ENCODE assay signal across 8 cellular contexts in the genomic region with DNA sequence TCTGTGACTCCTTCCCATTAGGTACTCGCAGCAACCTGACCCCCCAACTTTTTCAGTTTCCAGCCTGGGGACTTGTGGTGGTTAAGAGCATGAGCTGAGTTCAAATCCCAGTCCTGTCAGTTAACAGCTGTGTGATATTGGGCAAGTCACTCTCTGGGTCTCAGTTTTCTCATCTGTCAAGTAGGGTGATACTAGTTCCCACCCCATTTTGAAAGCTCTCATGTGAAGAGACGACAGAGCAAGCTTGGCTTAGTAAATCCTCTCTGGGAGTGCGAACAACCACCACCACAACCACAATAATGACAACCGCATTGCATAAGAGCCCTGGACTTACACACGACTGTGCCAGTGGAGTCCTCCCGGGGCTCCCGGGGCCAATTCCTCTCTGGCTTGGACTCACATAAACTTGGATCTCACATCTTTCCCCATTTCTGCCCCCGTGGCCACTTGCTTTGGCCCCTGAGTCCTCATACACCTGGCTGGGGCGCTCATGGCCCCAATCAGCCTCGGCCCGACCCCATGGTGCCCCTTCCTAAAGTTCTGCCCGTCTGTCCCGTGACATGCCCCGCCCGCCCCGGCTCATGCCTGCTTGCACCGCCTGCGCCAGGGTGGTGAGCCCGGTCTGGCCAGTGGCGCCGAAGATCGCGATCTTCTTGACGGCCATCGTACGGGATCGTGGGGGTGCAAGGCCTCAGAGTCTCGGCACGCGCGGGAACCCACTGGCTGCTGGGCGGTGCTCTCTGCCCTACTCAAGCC. TPM values are rescaled to one million over a fixed set of nuclear protein-coding genes. Genes with fewer than 3 reads are reported as not detected.
DNase-seq lines count a peak whose midpoint lies in the region; ATAC-seq and TF ChIP-seq lines count a peak whose summit lies in the region.

A gene (minus strand): TSS at position 721 of the 756 bp plus-strand sequence. CDS start 57 bp downstream, at position 664.

- H3K36me3 Mint-ChIP-seq in activated CD4-positive, alpha-beta T cell treated with anti-CD3 and anti-CD28 coated beads for 36 hours (ENCODE audit: low read depth) = peaks cover 4% of the 10 kb centered on the region
- H3K36me3 Mint-ChIP-seq in activated B cell treated with CpG ODN at 0.5 μM for 24 hours (ENCODE audit: low read depth) = no peaks in the 10 kb centered on the region
- no peaks in the 10 kb centered on the region for H3K36me3 Mint-ChIP-seq in neural progenitor cell

- peaks cover 48% of the 10 kb centered on the region for H3K27me3 ChIP-seq in neural progenitor cell

- peak within 1 kb of the TSS; percentile 82 for H2AFZ ChIP-seq in neural progenitor cell (replicated peaks)

- no peak for TF ChIP-seq CTCF in activated B cell treated with CpG ODN at 0.5 μM for 24 hours (IDR thresholded peaks at IDR 0.05)
- TF ChIP-seq CTCF in fibroblast of pulmonary artery (IDR thresholded peaks at IDR 0.05; ENCODE audit: low read length, missing control alignments) = no peak
- no peak for TF ChIP-seq CTCF in neural progenitor cell (IDR thresholded peaks at IDR 0.05)

- H3K4me1 Mint-ChIP-seq in activated CD4-positive, alpha-beta T cell treated with anti-CD3 and anti-CD28 coated beads for 36 hours = peaks cover 30% of the 10 kb centered on the region
- peaks cover 36% of the 10 kb centered on the region for H3K4me1 Mint-ChIP-seq in activated B cell treated with CpG ODN at 0.5 μM for 24 hours
- peaks cover 22% of the 10 kb centered on the region for H3K4me1 Mint-ChIP-seq in neural progenitor cell

- no peak for ATAC-seq in activated CD4-positive, alpha-beta T cell treated with anti-CD3 and anti-CD28 coated beads for 36 hours
- no peak for ATAC-seq in activated B cell treated with CpG ODN at 0.5 μM for 24 hours (ENCODE audit: low read depth)

- CTCF ChIA-PET in activated CD4-positive, alpha-beta T cell treated with anti-CD3 and anti-CD28 coated beads for 36 hours (lab: Charles Lee) = interaction anchor here (0.7 to 3.2 kb wide), 26 partner anchors 10 to 235 kb away, joined by 3 to 21 read pairs (median 5); a partner anchor contains a TSS
- CTCF ChIA-PET in activated B cell treated with CpG ODN at 0.5 μM for 24 hours (lab: Charles Lee) = interaction anchor here (0.7 to 2.6 kb wide), 11 partner anchors 12 to 170 kb away, joined by 3 to 17 read pairs (median 4); a partner anchor contains a TSS

- no peak within 1 kb of the TSS for H3K9ac ChIP-seq in neural progenitor cell

- H3K79me2 ChIP-seq in neural progenitor cell (ENCODE audit: low read depth) = no peaks in the 10 kb centered on the region

- intact Hi-C loops in activated CD4-positive, alpha-beta T cell treated with anti-CD3 and anti-CD28 coated beads for 36 hours (cut with DNase I, micrococcal nuclease) = loop anchor here (1.0 to 10.0 kb wide), 13 partner anchors 21 to 333 kb away; a partner anchor contains a TSS
- intact Hi-C loops in activated B cell treated with CpG ODN at 0.5 μM for 24 hours (cut with micrococcal nuclease) = loop anchor here (1.0 to 5.0 kb wide), 7 partner anchors 21 to 147 kb away; a partner anchor contains a TSS

- POLR2A ChIA-PET in activated CD4-positive, alpha-beta T cell treated with anti-CD3 and anti-CD28 coated beads for 36 hours (lab: Charles Lee) = interaction anchor here (0.5 to 1.2 kb wide), 6 partner anchors 22 to 180 kb away, joined by 3 to 7 read pairs (median 4); a partner anchor contains a TSS
- POLR2A ChIA-PET in activated B cell treated with CpG ODN at 0.5 μM for 24 hours (lab: Charles Lee) = interaction anchor here (0.6 to 5.0 kb wide), 15 partner anchors 21 to 409 kb away, joined by 3 to 42 read pairs (median 5); a partner anchor contains a TSS

- H3K36me3 ChIP-seq in neural progenitor cell = no peaks in the 10 kb centered on the region

- H3K4me3 ChIP-seq in fibroblast of pulmonary artery (replicated peaks; ENCODE audit: low read depth, low read length) (peak within 1 kb of the TSS; percentile 80), neural progenitor cell (peak within 1 kb of the TSS; percentile 62)

- peaks cover 23% of the 10 kb centered on the region for H3F3A ChIP-seq in neural progenitor cell (ENCODE audit: low read depth)

- peaks cover 11% of the 10 kb centered on the region for H3K27me3 Mint-ChIP-seq in activated CD4-positive, alpha-beta T cell treated with anti-CD3 and anti-CD28 coated beads for 36 hours
- H3K27me3 Mint-ChIP-seq in activated B cell treated with CpG ODN at 0.5 μM for 24 hours = peaks cover 13% of the 10 kb centered on the region
- H3K27me3 Mint-ChIP-seq in neural progenitor cell (ENCODE audit: insufficient read depth, low read depth) = peaks cover 29% of the 10 kb centered on the region

- peak; percentile 72 for DNase-seq in activated CD4-positive, alpha-beta T cell treated with anti-CD3 and anti-CD28 coated beads for 36 hours
- no peak for DNase-seq in activated CD4-positive, alpha-beta T cell treated with anti-CD3 and anti-CD28 coated beads for 4 hours
- DNase-seq in Kasumi-1 (lab: John Stamatoyannopoulos, UW) = peak; percentile 18 to 23
- DNase-seq in activated B cell treated with CpG ODN at 0.5 μM for 24 hours = no peak
- peak; percentile 77 for DNase-seq in fibroblast of pulmonary artery (ENCODE audit: low read depth)
- DNase-seq in neural progenitor cell (ENCODE audit: low spot score) = no peak
- no peak for DNase-seq in DMS79 (lab: John Stamatoyannopoulos, UW)
- no peak for DNase-seq in NCI-H2196 (lab: John Stamatoyannopoulos, UW; ENCODE audit: unreplicated experiment)

- no peaks in the 10 kb centered on the region for H3K9me3 ChIP-seq in neural progenitor cell (ENCODE audit: low read depth)

- no peaks in the 10 kb centered on the region for H3K4me1 ChIP-seq in neural progenitor cell

- H3K9me3 Mint-ChIP-seq in activated CD4-positive, alpha-beta T cell treated with anti-CD3 and anti-CD28 coated beads for 36 hours (ENCODE audit: low read depth) = no peaks in the 10 kb centered on the region
- H3K9me3 Mint-ChIP-seq in activated B cell treated with CpG ODN at 0.5 μM for 24 hours (no peaks in the 10 kb centered on the region), neural progenitor cell (peaks cover 5% of the 10 kb centered on the region)

- H3K4me3 Mint-ChIP-seq in activated CD4-positive, alpha-beta T cell treated with anti-CD3 and anti-CD28 coated beads for 36 hours = peak within 1 kb of the TSS; percentile 77
- peak within 1 kb of the TSS; percentile 81 for H3K4me3 Mint-ChIP-seq in activated B cell treated with CpG ODN at 0.5 μM for 24 hours
- H3K4me3 Mint-ChIP-seq in neural progenitor cell = peak within 1 kb of the TSS; percentile 82

- peaks cover 17% of the 10 kb centered on the region for H4K20me1 ChIP-seq in neural progenitor cell (ENCODE audit: low read depth)

- no peak within 1 kb of the TSS for H3K27ac ChIP-seq in neural progenitor cell

- peak within 1 kb of the TSS; percentile 87 for H3K27ac Mint-ChIP-seq in activated CD4-positive, alpha-beta T cell treated with anti-CD3 and anti-CD28 coated beads for 36 hours
- peak within 1 kb of the TSS; percentile 68 for H3K27ac Mint-ChIP-seq in activated B cell treated with CpG ODN at 0.5 μM for 24 hours
- no peak within 1 kb of the TSS for H3K27ac Mint-ChIP-seq in neural progenitor cell

- peak within 1 kb of the TSS; percentile 84 for H3K4me2 ChIP-seq in neural progenitor cell

RNA-seq across cellular contexts. Expression of the gene that starts here (rescaled TPM):
- total RNA-seq in activated CD4-positive, alpha-beta T cell treated with anti-CD3 and anti-CD28 coated beads for 36 hours = 10 to 100 TPM; 34.1 to 35.6 TPM
- total RNA-seq in activated B cell treated with CpG ODN at 0.5 μM for 24 hours = 12.3 and 14.6 TPM in 2 replicates
- 11.3 and 24.4 TPM in 2 replicates for total RNA-seq in neural progenitor cell (ENCODE audit: low replicate concordance)

Comparison
In these comparisons a context has a peak if more than half of its experiments do, and no peak if none do; other contexts are left out.
1. DNase-seq: peak in activated CD4-positive, alpha-beta T cell treated with anti-CD3 and anti-CD28 coated beads for 36 hours (single experiment), Kasumi-1 (2 of 2) and fibroblast of pulmonary artery (single experiment); none in activated CD4-positive, alpha-beta T cell treated with anti-CD3 and anti-CD28 coated beads for 4 hours (0 of 2), activated B cell treated with CpG ODN at 0.5 μM for 24 hours (single experiment), neural progenitor cell (single experiment), DMS79 (single experiment) and NCI-H2196 (single experiment).
2. Peak in every context shown above with its lines, with median percentiles within 50 percentile points of each other: H3K4me3 Mint-ChIP-seq.